Comparison of ENCODE assay signal across 23 cellular contexts in genomic region chr20:3603108-3603507, GRCh38.
"Had no signal": no experiment of that assay in that cellular context is flagged by ENCODE, and none has a peak within 500 bp of the region (broad histone marks: within the 10 kb centered on the region; RNA-seq: fewer than 3 reads in every experiment).

No MANE protein-coding gene starts in this region.

- ATAC-seq: activated CD8-positive, alpha-beta T cell treated with anti-CD3 and anti-CD28 coated beads for 36 hours; activated T-helper 17 cell treated with anti-CD3 and anti-CD28 coated beads, Interleukin-2, amount 50 U/mL, for 72 hours; gastrocnemius medialis; left lobe of liver; natural killer cell; pancreas; sciatic nerve; stimulated activated naive B cell treated with anti-CD40 and anti-IgM and Interleukin-4, amounts not matched to agents 10 μg/mL and 1 μg/mL and 100 μg/mL, for 72 hours; WTC11 had no signal

- H3K4me3 Mint-ChIP-seq: activated CD8-positive, alpha-beta T cell treated with anti-CD3 and anti-CD28 coated beads for 36 hours; activated T-helper 17 cell treated with anti-CD3 and anti-CD28 coated beads, Interleukin-2, amount 50 U/mL, for 72 hours; brain; natural killer cell; stimulated activated naive B cell treated with anti-CD40 and anti-IgM and Interleukin-4, amounts not matched to agents 10 μg/mL and 1 μg/mL and 100 μg/mL, for 72 hours; T-helper 2 cell treated with Interferon-gamma antibody and Interleukin-4, amounts not matched to agents 5 μg/mL and 100 μg/mL, for 36 hours; WTC11 had no signal

- H3K9me3 ChIP-seq: gastrocnemius medialis, neutrophil, pancreas, thoracic aorta, upper lobe of left lung had no signal

- H3K27ac ChIP-seq: gastrocnemius medialis, neutrophil, pancreas, thoracic aorta, upper lobe of left lung had no signal

- H3K27me3 ChIP-seq: gastrocnemius medialis, neutrophil, pancreas, upper lobe of left lung had no signal

- DNase-seq: activated CD4-positive, alpha-beta T cell treated with anti-CD3 and anti-CD28 coated beads for 48 hours; activated CD8-positive, alpha-beta T cell treated with anti-CD3 and anti-CD28 coated beads for 36 hours; activated naive CD4-positive, alpha-beta T cell; activated T-cell treated with anti-CD3 and anti-CD28 coated beads, Interleukin-2, amount 50 U/mL, for 1 hour; caudate nucleus; erythroblast; gastrocnemius medialis; kidney; natural killer cell; stimulated activated CD4-positive, alpha-beta T cell treated with anti-CD3 and anti-CD28 coated beads, Interleukin-4, amount 100 ng/mL, for 4 hours; stimulated activated naive B cell treated with anti-CD40 and anti-IgM and Interleukin-4, amounts not matched to agents 10 μg/mL and 1 μg/mL and 100 μg/mL, for 72 hours; upper lobe of left lung had no signal

- H3K9me3 Mint-ChIP-seq: activated CD8-positive, alpha-beta T cell treated with anti-CD3 and anti-CD28 coated beads for 36 hours; activated T-helper 17 cell treated with anti-CD3 and anti-CD28 coated beads, Interleukin-2, amount 50 U/mL, for 72 hours; natural killer cell; stimulated activated naive B cell treated with anti-CD40 and anti-IgM and Interleukin-4, amounts not matched to agents 10 μg/mL and 1 μg/mL and 100 μg/mL, for 72 hours; T-helper 2 cell treated with Interferon-gamma antibody and Interleukin-4, amounts not matched to agents 5 μg/mL and 100 μg/mL, for 36 hours; WTC11 had no signal

- H3K27ac Mint-ChIP-seq: activated CD8-positive, alpha-beta T cell treated with anti-CD3 and anti-CD28 coated beads for 36 hours; activated T-helper 17 cell treated with anti-CD3 and anti-CD28 coated beads, Interleukin-2, amount 50 U/mL, for 72 hours; brain; natural killer cell; stimulated activated naive B cell treated with anti-CD40 and anti-IgM and Interleukin-4, amounts not matched to agents 10 μg/mL and 1 μg/mL and 100 μg/mL, for 72 hours; T-helper 2 cell treated with Interferon-gamma antibody and Interleukin-4, amounts not matched to agents 5 μg/mL and 100 μg/mL, for 36 hours; WTC11 had no signal

- H3K4me1 ChIP-seq: gastrocnemius medialis, pancreas, upper lobe of left lung had no signal

- H3K4me1 Mint-ChIP-seq: brain; natural killer cell; stimulated activated naive B cell treated with anti-CD40 and anti-IgM and Interleukin-4, amounts not matched to agents 10 μg/mL and 1 μg/mL and 100 μg/mL, for 72 hours; WTC11 had no signal

- H3K27me3 Mint-ChIP-seq: activated CD8-positive, alpha-beta T cell treated with anti-CD3 and anti-CD28 coated beads for 36 hours; activated T-helper 17 cell treated with anti-CD3 and anti-CD28 coated beads, Interleukin-2, amount 50 U/mL, for 72 hours; brain; stimulated activated naive B cell treated with anti-CD40 and anti-IgM and Interleukin-4, amounts not matched to agents 10 μg/mL and 1 μg/mL and 100 μg/mL, for 72 hours had no signal

- H3K4me3 ChIP-seq: gastrocnemius medialis, lung, pancreas, smooth muscle cell, thoracic aorta, upper lobe of left lung had no signal
